In the genomic region with DNA sequence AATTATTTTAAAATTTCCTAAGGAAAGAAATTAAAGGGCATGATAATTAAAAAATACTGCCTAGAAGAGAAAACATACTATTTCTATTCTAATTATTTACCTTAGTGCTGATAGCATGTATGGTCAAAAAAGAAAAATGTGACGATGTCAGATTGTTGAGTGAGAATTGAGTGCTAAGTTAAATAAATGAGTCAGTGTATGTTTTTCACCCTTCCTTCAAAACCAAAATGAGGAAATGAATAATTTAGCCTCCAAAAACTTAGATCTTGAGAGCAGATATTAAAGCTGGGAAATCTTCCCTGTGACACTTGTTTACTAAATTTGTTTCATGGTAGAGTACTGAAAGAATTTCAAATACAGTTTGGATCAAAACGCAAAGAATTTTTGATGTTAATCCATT, we compare ENCODE assay signal across 29 cellular contexts. TPM values are rescaled to one million over a fixed set of nuclear protein-coding genes. Genes with fewer than 3 reads are reported as not detected.
"Had no signal": no experiment of that assay in that cellular context is flagged by ENCODE, and none has a peak within 500 bp of the region (broad histone marks: within the 10 kb centered on the region; RNA-seq: fewer than 3 reads in every experiment).

No MANE protein-coding gene starts in this region.

- H3K9me3 Mint-ChIP-seq: natural killer cell treated with Interleukin-12 subunit alpha and Interleukin-12 subunit beta and Interleukin-15 and Interleukin-18, amount 100 ng/mL, for 72 hours had no signal

- H3K4me3 ChIP-seq: left ventricle myocardium inferior, lung, ovary, right atrium auricular region, right lobe of liver, stomach, testis, thyroid gland, transverse colon, upper lobe of left lung had no signal

- H3K36me3 Mint-ChIP-seq: immature natural killer cell; mesothelial cell of epicardium; naive thymus-derived CD4-positive, alpha-beta T cell; natural killer cell treated with Interleukin-12 subunit alpha and Interleukin-12 subunit beta and Interleukin-15 and Interleukin-18, amount 100 ng/mL, for 72 hours; stimulated activated naive B cell treated with anti-CD40 and anti-IgM and Interleukin-4, amounts not matched to agents 10 μg/mL and 1 μg/mL and 100 μg/mL, for 72 hours had no signal

- H3K4me1 ChIP-seq: left ventricle myocardium inferior, right atrium auricular region, right lobe of liver, stomach, testis, transverse colon, upper lobe of left lung had no signal

- H3K27ac ChIP-seq: left ventricle myocardium inferior, ovary, right atrium auricular region, right lobe of liver, stomach, testis, thyroid gland, transverse colon, upper lobe of left lung had no signal

- ATAC-seq: left colon; naive thymus-derived CD4-positive, alpha-beta T cell; natural killer cell treated with Interleukin-12 subunit alpha and Interleukin-12 subunit beta and Interleukin-15 and Interleukin-18, amount 100 ng/mL, for 72 hours; right lobe of liver; stimulated activated naive B cell treated with anti-CD40 and anti-IgM and Interleukin-4, amounts not matched to agents 10 μg/mL and 1 μg/mL and 100 μg/mL, for 72 hours; stimulated activated naive CD8-positive, alpha-beta T cell treated with anti-CD3 and anti-CD28 coated beads, Interleukin-15, Interleukin-2, amounts not matched to agents 100 U/mL and 50 U/mL, for 24 hours had no signal

- H3K27ac Mint-ChIP-seq: immature natural killer cell; mesothelial cell of epicardium; naive thymus-derived CD4-positive, alpha-beta T cell; natural killer cell treated with Interleukin-12 subunit alpha and Interleukin-12 subunit beta and Interleukin-15 and Interleukin-18, amount 100 ng/mL, for 72 hours; progenitor cell of endocrine pancreas; stimulated activated naive B cell treated with anti-CD40 and anti-IgM and Interleukin-4, amounts not matched to agents 10 μg/mL and 1 μg/mL and 100 μg/mL, for 72 hours had no signal

- DNase-seq: hypothalamus; immature natural killer cell; kidney; left colon; left ventricle myocardium inferior; mesendoderm; naive thymus-derived CD4-positive, alpha-beta T cell; ovary; right lobe of liver; stimulated activated CD4-positive, alpha-beta T cell treated with anti-CD3 and anti-CD28 coated beads, Interleukin-12 subunit alpha, Interleukin-12 subunit beta, amount 100 ng/mL, for 4 hours; stimulated activated CD4-positive, alpha-beta T cell treated with anti-CD3 and anti-CD28 coated beads, Interleukin-15, amount 100 ng/mL, for 24 hours; stimulated activated CD4-positive, alpha-beta T cell treated with anti-CD3 and anti-CD28 coated beads, Interleukin-2, amount 100 ng/mL, for 24 hours; stimulated activated CD4-positive, alpha-beta T cell treated with anti-CD3 and anti-CD28 coated beads, Interleukin-4, amount 100 ng/mL, for 1 hour; stimulated activated naive B cell treated with anti-CD40 and anti-IgM and Interleukin-4, amounts not matched to agents 10 μg/mL and 1 μg/mL and 100 μg/mL, for 72 hours; stimulated activated naive CD8-positive, alpha-beta T cell treated with anti-CD3 and anti-CD28 coated beads, Interleukin-15, Interleukin-2, amounts not matched to agents 100 U/mL and 50 U/mL, for 24 hours; stomach; testis; thyroid gland; transverse colon; upper lobe of left lung had no signal

- H3K9me3 ChIP-seq: ovary, right lobe of liver, testis, thyroid gland, transverse colon, upper lobe of left lung had no signal

- H3K4me3 Mint-ChIP-seq: immature natural killer cell; mesothelial cell of epicardium; naive thymus-derived CD4-positive, alpha-beta T cell; natural killer cell treated with Interleukin-12 subunit alpha and Interleukin-12 subunit beta and Interleukin-15 and Interleukin-18, amount 100 ng/mL, for 72 hours; stimulated activated naive B cell treated with anti-CD40 and anti-IgM and Interleukin-4, amounts not matched to agents 10 μg/mL and 1 μg/mL and 100 μg/mL, for 72 hours had no signal

- H3K36me3 ChIP-seq: left ventricle myocardium inferior, ovary, right atrium auricular region, right lobe of liver, stomach, thyroid gland, transverse colon, upper lobe of left lung had no signal

- H3K27me3 ChIP-seq: ovary, right atrium auricular region, right lobe of liver, stomach, testis, thyroid gland, transverse colon, upper lobe of left lung had no signal

- H3K4me1 Mint-ChIP-seq: immature natural killer cell; naive thymus-derived CD4-positive, alpha-beta T cell; stimulated activated naive B cell treated with anti-CD40 and anti-IgM and Interleukin-4, amounts not matched to agents 10 μg/mL and 1 μg/mL and 100 μg/mL, for 72 hours had no signal

- H3K27me3 Mint-ChIP-seq: progenitor cell of endocrine pancreas; stimulated activated naive B cell treated with anti-CD40 and anti-IgM and Interleukin-4, amounts not matched to agents 10 μg/mL and 1 μg/mL and 100 μg/mL, for 72 hours had no signal

RNA-seq across cellular contexts. Expression of gene NYAP2, which starts 58.6 kb away (rescaled TPM):
- total RNA-seq: left colon; left ventricle myocardium inferior; lower leg skin; mesothelial cell of epicardium; natural killer cell treated with Interleukin-12 subunit alpha and Interleukin-12 subunit beta and Interleukin-15 and Interleukin-18, amount 100 ng/mL, for 72 hours; omental fat pad; pulmonary artery endothelial cell; renal cortical epithelial cell; right atrium auricular region; right lobe of liver; thyroid gland had no signal
- polyA plus RNA-seq: immature natural killer cell; naive thymus-derived CD4-positive, alpha-beta T cell had no signal
